32 cellular contexts compared by ENCODE assay signal in genomic region chr7:155348806-155349205, GRCh38.
"Had no signal": no experiment of that assay in that cellular context is flagged by ENCODE, and none has a peak within 500 bp of the region (broad histone marks: within the 10 kb centered on the region; RNA-seq: fewer than 3 reads in every experiment).

No MANE protein-coding gene starts in this region.

- H3K36me3 Mint-ChIP-seq: activated naive CD4-positive, alpha-beta T cell treated with anti-CD3 and anti-CD28 coated beads, Interleukin-2, amount 50 U/mL, for 72 hours had no signal

- H3K4me1 ChIP-seq: breast epithelium had no signal

- H3K36me3 ChIP-seq: adrenal gland, breast epithelium, Peyer's patch, SJSA1, WERI-Rb-1 had no signal

- ATAC-seq: activated CD8-positive, alpha-beta T cell treated with anti-CD3 and anti-CD28 coated beads for 36 hours; activated naive CD4-positive, alpha-beta T cell treated with anti-CD3 and anti-CD28 coated beads, Interleukin-2, amount 50 U/mL, for 72 hours; activated T-cell treated with anti-CD3 and anti-CD28 coated beads, Interleukin-2, amount 50 U/mL, for 72 hours; activated T-helper 17 cell treated with anti-CD3 and anti-CD28 coated beads, Interleukin-2, amount 50 U/mL, for 72 hours; body of pancreas had no signal

- H3K4me3 Mint-ChIP-seq: activated CD8-positive, alpha-beta T cell treated with anti-CD3 and anti-CD28 coated beads for 36 hours; activated naive CD4-positive, alpha-beta T cell treated with anti-CD3 and anti-CD28 coated beads for 36 hours; activated T-cell treated with anti-CD3 and anti-CD28 coated beads, Interleukin-2, amount 50 U/mL, for 72 hours; activated T-helper 17 cell treated with anti-CD3 and anti-CD28 coated beads, Interleukin-2, amount 50 U/mL, for 72 hours had no signal

- H3K27me3 ChIP-seq: body of pancreas, Peyer's patch, SJSA1 had no signal

- H3K4me3 ChIP-seq: adrenal gland, body of pancreas, breast epithelium, Peyer's patch, SJSA1 had no signal

- H3K9me3 Mint-ChIP-seq: activated CD8-positive, alpha-beta T cell treated with anti-CD3 and anti-CD28 coated beads for 36 hours; activated naive CD4-positive, alpha-beta T cell treated with anti-CD3 and anti-CD28 coated beads for 36 hours; activated naive CD4-positive, alpha-beta T cell treated with anti-CD3 and anti-CD28 coated beads, Interleukin-2, amount 50 U/mL, for 72 hours; activated T-cell treated with anti-CD3 and anti-CD28 coated beads, Interleukin-2, amount 50 U/mL, for 72 hours; activated T-helper 17 cell treated with anti-CD3 and anti-CD28 coated beads, Interleukin-2, amount 50 U/mL, for 72 hours had no signal

- H3K27ac ChIP-seq: adrenal gland, body of pancreas, breast epithelium, Peyer's patch, SJSA1, WERI-Rb-1 had no signal

- DNase-seq: activated CD4-positive, alpha-beta T cell treated with anti-CD3 and anti-CD28 coated beads for 1 hour; activated CD4-positive, alpha-beta T cell treated with anti-CD3 and anti-CD28 coated beads for 48 hours; activated CD4-positive, CD25-positive, alpha-beta regulatory T cell; activated CD8-positive, alpha-beta T cell treated with anti-CD3 and anti-CD28 coated beads for 36 hours; activated gamma-delta T cell treated with Interleukin-2 at 50 U/mL for 16 hours; activated naive CD4-positive, alpha-beta T cell treated with anti-CD3 and anti-CD28 coated beads for 36 hours; activated T-cell treated with anti-CD3 and anti-CD28 coated beads, Interleukin-2, amount 50 U/mL, for 1 hour; activated T-cell treated with anti-CD3 and anti-CD28 coated beads, Interleukin-2, amount 50 U/mL, for 72 hours; adrenal gland; NCI-H1105; NCI-H1417 treated with DMSO at 0.1 percent for 48 hours; NCI-H187 treated with DMSO at 0.1 percent for 48 hours; NCI-H2081; NCI-H345; NCI-H524 treated with DMSO at 0.1 percent for 48 hours; NCI-H748 treated with DMSO at 0.1 percent for 48 hours; NK-92 treated with Interleukin-12 subunit alpha and Interleukin-12 subunit beta, amount 100 ng/mL, for 24 hours; PC-3; RPMI8226; SHP77 treated with DMSO at 0.1 percent for 48 hours; SW 1271; T-helper 1 cell; T-helper 2 cell; T-helper 9 cell; WERI-Rb-1 had no signal

- H3K27ac Mint-ChIP-seq: activated CD8-positive, alpha-beta T cell treated with anti-CD3 and anti-CD28 coated beads for 36 hours; activated naive CD4-positive, alpha-beta T cell treated with anti-CD3 and anti-CD28 coated beads for 36 hours; activated naive CD4-positive, alpha-beta T cell treated with anti-CD3 and anti-CD28 coated beads, Interleukin-2, amount 50 U/mL, for 72 hours; activated T-cell treated with anti-CD3 and anti-CD28 coated beads, Interleukin-2, amount 50 U/mL, for 72 hours; activated T-helper 17 cell treated with anti-CD3 and anti-CD28 coated beads, Interleukin-2, amount 50 U/mL, for 72 hours had no signal

- FAIRE-seq: astrocyte had no signal

- H3K9me3 ChIP-seq: adrenal gland, body of pancreas, breast epithelium, Peyer's patch, SJSA1 had no signal
